ENCODE assay signal across 1 cellular context in genomic region chr17:43524945-43525575, GRCh38.
TF ChIP-seq lines count a peak whose summit lies in the region.

No MANE protein-coding gene starts in this region.

TF ChIP-seq in HepG2, 621 proteins besides CTCF, POLR2A, EP300 and RAD21:
- TF ChIP-seq DRAP1 (CRISPR knock-in tag; IDR thresholded peaks at IDR 0.05), result 0 out of 2 replicates have a peak, but pooled peaks have one; percentile 28
- no peak for TF ChIP-seq ZNF350 (CRISPR knock-in tag; IDR thresholded peaks at IDR 0.05; ENCODE audit: borderline replicate concordance, low read depth)
- no peak for TF ChIP-seq ISX (CRISPR knock-in tag; conservative IDR thresholded peaks at IDR 0.05)
- peak; percentile 15 for TF ChIP-seq ZNF883 (CRISPR knock-in tag; IDR thresholded peaks at IDR 0.05; ENCODE audit: not compliant biosample characterization)
- TF ChIP-seq THAP7 (CRISPR knock-in tag; IDR thresholded peaks at IDR 0.05), result 0 out of 2 replicates have a peak, but pooled peaks have one; percentile 51
- TF ChIP-seq PAWR (CRISPR knock-in tag; IDR thresholded peaks at IDR 0.05; ENCODE audit: borderline replicate concordance), result no peak
- 0 out of 2 replicates have a peak, but pooled peaks have one; percentile 54 for TF ChIP-seq NFIB (CRISPR knock-in tag; IDR thresholded peaks at IDR 0.05; ENCODE audit: borderline replicate concordance)
- TF ChIP-seq TEAD3 (CRISPR knock-in tag; optimal IDR thresholded peaks at IDR 0.05; ENCODE audit: borderline replicate concordance), result peak; percentile 43
